Comparison of ENCODE assay signal across 8 cellular contexts in the genomic region with DNA sequence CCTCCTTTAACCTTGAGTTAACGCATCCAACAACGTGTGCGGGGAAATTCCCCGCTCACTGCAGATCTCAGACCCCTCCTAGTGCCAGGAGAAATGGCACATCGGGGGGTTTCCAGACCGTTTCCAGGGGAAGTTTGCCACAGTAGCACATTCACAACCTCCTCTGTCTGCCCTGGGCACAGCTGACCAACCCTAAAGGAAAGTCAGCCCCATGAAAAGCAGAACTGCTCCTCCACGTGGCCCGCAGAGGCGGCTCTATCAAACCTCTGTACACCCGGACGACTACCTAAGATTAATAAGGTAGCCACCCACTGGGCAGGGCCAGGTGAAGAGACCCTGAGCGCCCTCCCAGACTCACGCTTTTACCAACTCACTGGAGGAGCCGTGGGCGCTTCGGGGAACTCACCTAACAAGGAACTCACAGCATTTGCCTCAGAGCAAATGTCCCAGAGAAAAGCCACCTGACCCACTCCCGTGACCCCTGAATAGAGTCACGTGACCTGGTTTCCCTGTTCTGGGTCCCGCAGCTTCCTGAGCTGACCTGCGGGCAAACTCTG. TPM values are rescaled to one million over a fixed set of nuclear protein-coding genes. Genes with fewer than 3 reads are reported as not detected.
DNase-seq lines count a peak whose midpoint lies in the region; ATAC-seq and TF ChIP-seq lines count a peak whose summit lies in the region.

No MANE protein-coding gene starts in this region.

- H3K4me1 Mint-ChIP-seq in activated T-cell treated with anti-CD3 and anti-CD28 coated beads, Interleukin-2, amount 50 U/mL, for 4 hours (ENCODE audit: low read depth), result peaks cover 73% of the 10 kb centered on the region

- peak overlapping the region; percentile 62 for H3K9ac ChIP-seq in MM.1S (ENCODE audit: low read length)

- peaks cover 13% of the 10 kb centered on the region for H3K36me3 Mint-ChIP-seq in activated T-cell treated with anti-CD3 and anti-CD28 coated beads, Interleukin-2, amount 50 U/mL, for 4 hours (ENCODE audit: insufficient read depth)

- H3K27me3 ChIP-seq in MM.1S (replicated peaks; ENCODE audit: insufficient read depth, low read length), result no peaks in the 10 kb centered on the region

- peak overlapping the region; percentile 42 for H3K4me3 ChIP-seq in MM.1S (ENCODE audit: low read length)

- H3K27ac ChIP-seq in MM.1S (ENCODE audit: low read length), result peak overlapping the region; percentile 79

- H3K9me3 Mint-ChIP-seq in activated T-cell treated with anti-CD3 and anti-CD28 coated beads, Interleukin-2, amount 50 U/mL, for 4 hours, result no peaks in the 10 kb centered on the region

- H2AFZ ChIP-seq in MM.1S (ENCODE audit: low read length), result peak overlapping the region; percentile 30

- no peaks in the 10 kb centered on the region for H4K20me1 ChIP-seq in MM.1S (ENCODE audit: insufficient read depth, low read length)

- peak overlapping the region; percentile 89 for H3K4me3 Mint-ChIP-seq in activated T-cell treated with anti-CD3 and anti-CD28 coated beads, Interleukin-2, amount 50 U/mL, for 4 hours

- H3K9me2 ChIP-seq in MM.1S (replicated peaks; ENCODE audit: insufficient read depth, low read length), result no peaks in the 10 kb centered on the region

- ATAC-seq in GM21526 (IDR thresholded peaks at IDR 0.05; ENCODE audit: low FRiP score, unreplicated experiment) (peak; percentile 46), left lobe of liver (peak; percentile 22)
- ATAC-seq in activated T-cell treated with anti-CD3 and anti-CD28 coated beads, Interleukin-2, amount 50 U/mL, for 4 hours, result peak; percentile 70 to 73

- H3K79me2 ChIP-seq in MM.1S (ENCODE audit: low read length), result no peaks in the 10 kb centered on the region

- H3K4me1 ChIP-seq in MM.1S (ENCODE audit: low read length), result peaks cover 19% of the 10 kb centered on the region

- no peaks in the 10 kb centered on the region for H3K27me3 Mint-ChIP-seq in activated T-cell treated with anti-CD3 and anti-CD28 coated beads, Interleukin-2, amount 50 U/mL, for 4 hours (ENCODE audit: low read depth)

- no peaks in the 10 kb centered on the region; the same call in 1 of the 2 replicates for H3K36me3 ChIP-seq in MM.1S (replicated peaks; ENCODE audit: insufficient read depth, low read length)

- H3F3A ChIP-seq in MM.1S (ENCODE audit: insufficient read depth, low read length), result no peaks in the 10 kb centered on the region; the same call in 1 of the 2 replicates

- DNase-seq in CMK (ENCODE audit: low read depth), result peak; percentile 48
- DNase-seq in MM.1S, result peak; percentile 11
- DNase-seq in activated T-cell treated with anti-CD3 and anti-CD28 coated beads, Interleukin-2, amount 50 U/mL, for 4 hours, result peak; percentile 75
- no peak for DNase-seq in left lobe of liver (ENCODE audit: low spot score)
- peak; percentile 60 to 62 for DNase-seq in stimulated activated CD8-positive, alpha-beta memory T cell treated with anti-CD3 and anti-CD28 coated beads, Interleukin-4, amount 100 ng/mL, for 1 hour (ENCODE audit: low read depth in 2 of 2, low spot score in 1 of 2)
- no peak for DNase-seq in LoVo (ENCODE audit: low spot score)
- no peak for DNase-seq in NCI-H2171 (lab: John Stamatoyannopoulos, UW)

- no peak; the same call in 1 of the 2 replicates for TF ChIP-seq CTCF in MM.1S (IDR thresholded peaks at IDR 0.05; ENCODE audit: low read length)

- H3K9me3 ChIP-seq in MM.1S (replicated peaks; ENCODE audit: insufficient read depth, low read length), result no peaks in the 10 kb centered on the region

- H3K4me2 ChIP-seq in MM.1S (ENCODE audit: low read depth, low read length), result peak overlapping the region; percentile 63

RNA-seq across cellular contexts. Expression of a gene that starts 8.6 kb away (rescaled TPM):
- total RNA-seq in activated T-cell treated with anti-CD3 and anti-CD28 coated beads, Interleukin-2, amount 50 U/mL, for 4 hours, result 10 to 100 TPM; 17.1 to 19.8 (median 18.4) TPM
- 2.4 TPM for total RNA-seq in left lobe of liver

Comparison
In these comparisons a context has a peak if more than half of its experiments do, and no peak if none do; other contexts are left out.
1. DNase-seq: peak in CMK (single experiment), MM.1S (single experiment), activated T-cell treated with anti-CD3 and anti-CD28 coated beads, Interleukin-2, amount 50 U/mL, for 4 hours (single experiment) and stimulated activated CD8-positive, alpha-beta memory T cell treated with anti-CD3 and anti-CD28 coated beads, Interleukin-4, amount 100 ng/mL, for 1 hour (2 of 2); none in left lobe of liver (single experiment), LoVo (single experiment) and NCI-H2171 (single experiment).
2. Peak in every context shown above with its lines, with median percentiles within 50 percentile points of each other: ATAC-seq.